In the genomic region with DNA sequence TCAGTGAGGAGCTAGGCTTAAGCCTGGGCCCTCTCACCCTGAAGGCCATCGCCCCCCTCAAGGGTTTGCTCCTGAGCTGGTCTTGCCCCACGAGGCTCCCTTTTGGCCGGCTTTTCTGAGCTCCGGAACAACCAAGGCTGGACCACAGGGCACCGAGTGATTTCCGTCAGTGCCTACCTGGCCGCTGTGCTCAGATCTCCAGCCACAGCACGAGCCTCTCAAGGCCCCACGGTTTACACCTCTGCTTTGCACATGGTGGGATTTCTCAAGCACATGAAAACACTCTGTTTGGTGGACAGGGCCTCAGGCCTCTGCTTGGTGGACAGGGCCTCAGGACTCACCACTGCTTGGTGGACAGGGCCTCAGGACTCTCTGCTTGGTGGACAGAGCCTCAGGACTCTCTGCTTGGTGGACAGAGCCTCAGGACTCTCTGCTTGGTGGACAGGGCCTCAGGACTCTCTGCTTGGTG, we compare ENCODE assay signal across 25 cellular contexts. TPM values are rescaled to one million over a fixed set of nuclear protein-coding genes. Genes with fewer than 3 reads are reported as not detected.
DNase-seq lines count a peak whose midpoint lies in the region; TF ChIP-seq lines count a peak whose summit lies in the region.
"Had no signal": no experiment of that assay in that cellular context is flagged by ENCODE, and none has a peak within 500 bp of the region (broad histone marks: within the 10 kb centered on the region; RNA-seq: fewer than 3 reads in every experiment).

No MANE protein-coding gene starts in this region.

- peaks cover 6% of the 10 kb centered on the region for H3K4me1 ChIP-seq in mesodermal cell (ENCODE audit: control insufficient read depth, insufficient read depth, low read length, poor library complexity, severe bottlenecking)

- 92 to 95% methylated on average over 8 to 9 of the region's 9 CpGs for WGBS in mesodermal cell (ENCODE audit: insufficient coverage in 2 of 2), 2 experiments

- H3K36me3 ChIP-seq in mesodermal cell (ENCODE audit: control insufficient read depth, insufficient read depth, low read length): peaks cover 79% of the 10 kb centered on the region

- no peak overlapping the region for H3K27ac Mint-ChIP-seq in activated naive CD4-positive, alpha-beta T cell treated with anti-CD3 and anti-CD28 coated beads, Interleukin-2, amount 10 ng/mL, durations not matched to agents 7 days and 5 days
- H3K27ac Mint-ChIP-seq in activated naive CD4-positive, alpha-beta T cell treated with anti-CD3 and anti-CD28 coated beads for 36 hours: no peak overlapping the region
- H3K27ac Mint-ChIP-seq in MCF 10A (ENCODE audit: low read depth, unreplicated experiment) (peak overlapping the region; percentile 23), type B pancreatic cell (peak overlapping the region; percentile 90)
- H3K27ac Mint-ChIP-seq: activated T-helper 2 cell treated with anti-CD3 and anti-CD28 coated beads, Interferon-gamma antibody, Interleukin-2, Interleukin-4, amounts not matched to agents 10 μg/mL and 5 μg/mL and 100 μg/mL, durations not matched to agents 14 hours and 24 hours and 36 hours had no signal

- no peak overlapping the region for H3K4me3 ChIP-seq in mesodermal cell (ENCODE audit: extremely low read depth, insufficient read depth, low read length, poor library complexity, severe bottlenecking)
- H3K4me3 ChIP-seq: psoas muscle, SJSA1, tibial artery had no signal

- H3K4me3 Mint-ChIP-seq in activated naive CD4-positive, alpha-beta T cell treated with anti-CD3 and anti-CD28 coated beads, Interleukin-2, amount 10 ng/mL, durations not matched to agents 7 days and 5 days: no peak overlapping the region
- no peak overlapping the region for H3K4me3 Mint-ChIP-seq in activated naive CD4-positive, alpha-beta T cell treated with anti-CD3 and anti-CD28 coated beads for 36 hours
- H3K4me3 Mint-ChIP-seq in MCF 10A (ENCODE audit: unreplicated experiment) (no peak overlapping the region), type B pancreatic cell (no peak overlapping the region)
- H3K4me3 Mint-ChIP-seq: CD8-positive, alpha-beta T cell; central memory CD8-positive, alpha-beta T cell; neural crest cell had no signal

- intact Hi-C loops in activated naive CD4-positive, alpha-beta T cell treated with anti-CD3 and anti-CD28 coated beads for 36 hours (cut with micrococcal nuclease): no loop called here
- intact Hi-C loops in MCF 10A (cut with micrococcal nuclease): no loop called here

- POLR2A ChIA-PET in MCF 10A (lab: Yijun Ruan, JAX): interaction anchor here (0.6 to 3.6 kb wide), 4 partner anchors 14 to 323 kb away, joined by 3 to 18 read pairs (median 4); no protein-coding TSS in a partner anchor

- TF ChIP-seq CTCF in MCF 10A (IDR thresholded peaks at IDR 0.05; ENCODE audit: unreplicated experiment): no peak
- no peak for TF ChIP-seq CTCF in type B pancreatic cell (conservative IDR thresholded peaks at IDR 0.05)

- CTCF ChIA-PET in activated naive CD4-positive, alpha-beta T cell treated with anti-CD3 and anti-CD28 coated beads, Interleukin-2, amount 10 ng/mL, durations not matched to agents 7 days and 5 days (lab: Charles Lee): no interaction called here
- CTCF ChIA-PET in activated naive CD4-positive, alpha-beta T cell treated with anti-CD3 and anti-CD28 coated beads for 36 hours (lab: Charles Lee): interaction anchor here (1.2 kb wide), 1 partner anchor 8 kb away, joined by 3 read pairs; no protein-coding TSS in a partner anchor
- CTCF ChIA-PET in MCF 10A (lab: Yijun Ruan, JAX): interaction anchor here (0.7 kb wide), 1 partner anchor 313 kb away, joined by 4 read pairs; no protein-coding TSS in a partner anchor

- no peaks in the 10 kb centered on the region for H3K9me3 Mint-ChIP-seq in activated naive CD4-positive, alpha-beta T cell treated with anti-CD3 and anti-CD28 coated beads, Interleukin-2, amount 10 ng/mL, durations not matched to agents 7 days and 5 days
- no peaks in the 10 kb centered on the region for H3K9me3 Mint-ChIP-seq in activated naive CD4-positive, alpha-beta T cell treated with anti-CD3 and anti-CD28 coated beads for 36 hours
- H3K9me3 Mint-ChIP-seq in MCF 10A (ENCODE audit: unreplicated experiment) (peaks cover 17% of the 10 kb centered on the region), type B pancreatic cell (peaks cover 7% of the 10 kb centered on the region)
- H3K9me3 Mint-ChIP-seq: activated T-helper 2 cell treated with anti-CD3 and anti-CD28 coated beads, Interferon-gamma antibody, Interleukin-2, Interleukin-4, amounts not matched to agents 10 μg/mL and 5 μg/mL and 100 μg/mL, durations not matched to agents 14 hours and 24 hours and 36 hours; CD8-positive, alpha-beta T cell; central memory CD8-positive, alpha-beta T cell had no signal

- H3K27ac ChIP-seq in mesodermal cell (ENCODE audit: low read depth, low read length, severe bottlenecking): peak overlapping the region; percentile 93
- H3K27ac ChIP-seq: psoas muscle, SJSA1, tibial artery had no signal

- H3K4me1 Mint-ChIP-seq in activated naive CD4-positive, alpha-beta T cell treated with anti-CD3 and anti-CD28 coated beads, Interleukin-2, amount 10 ng/mL, durations not matched to agents 7 days and 5 days: peaks cover 3% of the 10 kb centered on the region
- peaks cover 2% of the 10 kb centered on the region for H3K4me1 Mint-ChIP-seq in activated naive CD4-positive, alpha-beta T cell treated with anti-CD3 and anti-CD28 coated beads for 36 hours (ENCODE audit: low read depth)
- peaks cover 47% of the 10 kb centered on the region for H3K4me1 Mint-ChIP-seq in MCF 10A (ENCODE audit: insufficient read depth, unreplicated experiment)
- peaks cover 6% of the 10 kb centered on the region for H3K4me1 Mint-ChIP-seq in type B pancreatic cell (ENCODE audit: unreplicated experiment)
- H3K4me1 Mint-ChIP-seq: neural crest cell had no signal

- DNase-seq in activated naive CD4-positive, alpha-beta T cell treated with anti-CD3 and anti-CD28 coated beads, Interleukin-2, amount 10 ng/mL, durations not matched to agents 7 days and 5 days: peak; percentile 14
- no peak for DNase-seq in activated naive CD4-positive, alpha-beta T cell treated with anti-CD3 and anti-CD28 coated beads for 36 hours
- DNase-seq in MCF 10A (ENCODE audit: unreplicated experiment): no peak
- no peak for DNase-seq in type B pancreatic cell (ENCODE audit: extremely low spot score, unreplicated experiment)
- DNase-seq in NCI-H748 (lab: John Stamatoyannopoulos, UW; ENCODE audit: unreplicated experiment): no peak
- DNase-seq in NCI-H1930 (lab: John Stamatoyannopoulos, UW): no peak
- no peak for DNase-seq in RKO (ENCODE audit: low spot score)
- DNase-seq: amniotic stem cell; CD8-positive, alpha-beta T cell; DMS79 treated with DMSO at 0.1 percent for 48 hours; GOT3; hippocampal formation; islet precursor cell; midbrain; NCI-H1694 treated with DMSO at 0.1 percent for 48 hours; NCI-H510A treated with DMSO at 0.1 percent for 48 hours; psoas muscle; stimulated activated CD4-positive, alpha-beta T cell treated with anti-CD3 and anti-CD28 coated beads, Interleukin-12 subunit alpha, Interleukin-12 subunit beta, amount 100 ng/mL, for 4 hours had no signal

- BruUV-seq in MCF 10A (replicated peaks; lab: Mats Ljungman, UMichigan): no TSS peak

- H3K9me3 ChIP-seq in mesodermal cell (ENCODE audit: control insufficient read depth, low read length): peaks cover 39% of the 10 kb centered on the region
- H3K9me3 ChIP-seq: psoas muscle, tibial artery had no signal

- no peaks in the 10 kb centered on the region for H3K27me3 Mint-ChIP-seq in activated naive CD4-positive, alpha-beta T cell treated with anti-CD3 and anti-CD28 coated beads, Interleukin-2, amount 10 ng/mL, durations not matched to agents 7 days and 5 days
- no peaks in the 10 kb centered on the region for H3K27me3 Mint-ChIP-seq in activated naive CD4-positive, alpha-beta T cell treated with anti-CD3 and anti-CD28 coated beads for 36 hours (ENCODE audit: low read depth)
- H3K27me3 Mint-ChIP-seq in MCF 10A (ENCODE audit: insufficient read depth, unreplicated experiment) (no peaks in the 10 kb centered on the region), type B pancreatic cell (no peaks in the 10 kb centered on the region)
- H3K27me3 Mint-ChIP-seq: central memory CD8-positive, alpha-beta T cell had no signal

- peaks cover 46% of the 10 kb centered on the region for H3K36me3 Mint-ChIP-seq in activated naive CD4-positive, alpha-beta T cell treated with anti-CD3 and anti-CD28 coated beads, Interleukin-2, amount 10 ng/mL, durations not matched to agents 7 days and 5 days
- peaks cover 8% of the 10 kb centered on the region for H3K36me3 Mint-ChIP-seq in activated naive CD4-positive, alpha-beta T cell treated with anti-CD3 and anti-CD28 coated beads for 36 hours (ENCODE audit: low read depth)
- H3K36me3 Mint-ChIP-seq in MCF 10A (ENCODE audit: insufficient read depth, unreplicated experiment) (peaks cover 54% of the 10 kb centered on the region), type B pancreatic cell (peaks cover 30% of the 10 kb centered on the region)

RNA-seq across cellular contexts. Expression of a gene that starts 15.8 kb away (rescaled TPM):
- 10 to 100 TPM; 48.0 to 48.5 TPM for total RNA-seq in activated naive CD4-positive, alpha-beta T cell treated with anti-CD3 and anti-CD28 coated beads for 36 hours
- total RNA-seq in MCF 10A (2022) (116 and 128 TPM in 2 replicates), type B pancreatic cell (ENCODE audit: low replicate concordance) (84.8 and 90.1 TPM in 2 replicates)
- polyA plus RNA-seq in mesodermal cell (2013, experiment 1 of 2): 105 TPM
- 97.3 TPM for polyA plus RNA-seq in mesodermal cell (2013, experiment 2 of 2)

RNA-seq across cellular contexts. Expression of a gene that starts 34.3 kb away (rescaled TPM):
- 10 to 100 TPM; 10.1 to 13.1 TPM for total RNA-seq in activated naive CD4-positive, alpha-beta T cell treated with anti-CD3 and anti-CD28 coated beads for 36 hours
- total RNA-seq in MCF 10A (2022): 0.16 TPM in 1 of 2 replicates, not detected in the other
- 0.96 TPM for polyA plus RNA-seq in mesodermal cell (2013, experiment 1 of 2)
- polyA plus RNA-seq in mesodermal cell (2013, experiment 2 of 2): 0.46 TPM
- 1.7 and 2.4 TPM in 2 replicates for total RNA-seq in type B pancreatic cell (ENCODE audit: low replicate concordance)
- total RNA-seq: psoas muscle had no signal
- polyA plus RNA-seq: AG04450, psoas muscle had no signal

Comparison
In these comparisons a context has a peak if more than half of its experiments do, and no peak if none do; other contexts are left out.
1. H3K27ac Mint-ChIP-seq: peak in MCF 10A (single experiment) and type B pancreatic cell (single experiment); none in activated naive CD4-positive, alpha-beta T cell treated with anti-CD3 and anti-CD28 coated beads, Interleukin-2, amount 10 ng/mL, durations not matched to agents 7 days and 5 days (single experiment) and activated naive CD4-positive, alpha-beta T cell treated with anti-CD3 and anti-CD28 coated beads for 36 hours (single experiment).